1 cellular context compared by ENCODE assay signal in genomic region chr15:92808611-92809063, GRCh38.
TF ChIP-seq lines count a peak whose summit lies in the region.

No MANE protein-coding gene starts in this region.

TF ChIP-seq in SK-N-SH treated with all-trans-retinoic acid at 6 μM for 48 hours, 23 proteins besides CTCF, POLR2A, EP300 and RAD21 (continued from another document):
- TF ChIP-seq, protein P1, sequence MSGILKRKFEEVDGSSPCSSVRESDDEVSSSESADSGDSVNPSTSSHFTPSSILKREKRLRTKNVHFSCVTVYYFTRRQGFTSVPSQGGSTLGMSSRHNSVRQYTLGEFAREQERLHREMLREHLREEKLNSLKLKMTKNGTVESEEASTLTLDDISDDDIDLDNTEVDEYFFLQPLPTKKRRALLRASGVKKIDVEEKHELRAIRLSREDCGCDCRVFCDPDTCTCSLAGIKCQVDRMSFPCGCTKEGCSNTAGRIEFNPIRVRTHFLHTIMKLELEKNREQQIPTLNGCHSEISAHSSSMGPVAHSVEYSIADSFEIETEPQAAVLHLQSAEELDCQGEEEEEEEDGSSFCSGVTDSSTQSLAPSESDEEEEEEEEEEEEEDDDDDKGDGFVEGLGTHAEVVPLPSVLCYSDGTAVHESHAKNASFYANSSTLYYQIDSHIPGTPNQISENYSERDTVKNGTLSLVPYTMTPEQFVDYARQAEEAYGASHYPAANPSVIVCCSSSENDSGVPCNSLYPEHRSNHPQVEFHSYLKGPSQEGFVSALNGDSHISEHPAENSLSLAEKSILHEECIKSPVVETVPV (CRISPR knock-in tag; IDR thresholded peaks at IDR 0.05) = no peak
- TF ChIP-seq ESRRG (CRISPR knock-in tag; IDR thresholded peaks at IDR 0.05) = no peak
